In the genomic region with DNA sequence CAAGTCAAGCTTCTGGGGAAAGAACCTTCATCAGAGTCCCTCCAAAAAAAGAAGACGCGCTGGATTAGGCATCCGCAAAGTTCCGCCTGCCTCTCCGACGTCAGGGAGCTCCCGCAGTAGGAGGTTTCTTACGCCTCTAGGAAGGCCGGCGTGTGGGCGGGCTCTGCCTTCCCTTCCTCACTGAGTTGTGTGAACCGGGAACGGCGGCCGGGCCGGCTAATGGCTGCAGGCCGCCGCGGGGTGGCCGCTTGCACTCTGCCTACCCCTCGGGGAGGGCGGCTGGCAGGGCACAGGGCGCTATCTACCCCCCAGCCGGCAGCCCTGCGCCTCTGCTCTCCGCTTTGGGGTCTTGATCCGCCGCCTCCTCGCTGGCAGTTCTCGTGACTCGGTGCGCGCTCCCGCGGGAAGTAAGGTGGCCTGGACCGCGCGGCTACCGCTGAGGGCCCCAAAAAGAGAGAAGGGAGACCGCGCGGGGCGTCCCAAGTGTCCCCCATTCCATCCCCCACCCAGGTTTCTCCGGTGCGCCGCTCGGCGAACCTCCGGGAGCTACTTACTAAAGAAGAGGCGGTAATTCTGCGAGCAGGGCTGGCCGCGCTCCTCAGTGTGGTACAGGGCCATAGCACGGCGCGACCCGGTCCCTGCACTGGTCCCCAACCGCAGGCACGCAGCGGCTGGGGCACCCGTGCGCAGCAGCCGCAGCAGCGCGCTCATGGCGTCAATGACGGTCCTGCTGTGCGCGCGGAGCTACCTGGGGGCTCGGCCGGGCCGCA, we compare ENCODE assay signal across 9 cellular contexts. TPM values are rescaled to one million over a fixed set of nuclear protein-coding genes. Genes with fewer than 3 reads are reported as not detected.
A peak's percentile ranks its signal among the peaks of the same experiment; 100 is the strongest.
DNase-seq lines count a peak whose midpoint lies in the region; ATAC-seq, FAIRE-seq and TF ChIP-seq lines count a peak whose summit lies in the region.
"Had no signal": no experiment of that assay in that cellular context is flagged by ENCODE, and none has a peak within 500 bp of the region (broad histone marks: within the 10 kb centered on the region; RNA-seq: fewer than 3 reads in every experiment).

A gene (minus strand): TSS at position 723 of the 770 bp plus-strand sequence. CDS start 12 bp downstream, at position 711.

- DNase-seq in AG08396 (ENCODE audit: low spot score) (peak; percentile 82), NCI-H345 treated with DMSO at 0.1 percent for 48 hours (lab: John Stamatoyannopoulos, UW; ENCODE audit: unreplicated experiment) (peak; percentile 69), cerebellar nuclear complex (lab: John Stamatoyannopoulos, UW) (peak; percentile 2 to 23), kidney (peak; percentile 96)
- DNase-seq in activated CD4-positive, alpha-beta T cell treated with anti-CD3 and anti-CD28 coated beads for 1 hour = peak; percentile 73
- peak; percentile 54 to 59 for DNase-seq in stimulated activated CD4-positive, alpha-beta T cell treated with anti-CD3 and anti-CD28 coated beads, Interleukin-15, amount 100 ng/mL, for 1 hour (ENCODE audit: low read depth in 1 of 2, low spot score in 1 of 2)

- peak within 1 kb of the TSS; percentile 98 to 99 for H3K27ac ChIP-seq in kidney (ENCODE audit: low read depth in 2 of 2, low read length in 2 of 2)

- peak; percentile 71 for ATAC-seq in GM18873 (IDR thresholded peaks at IDR 0.05; ENCODE audit: low FRiP score, unreplicated experiment)
- ATAC-seq in HG03135 (IDR thresholded peaks at IDR 0.05; ENCODE audit: unreplicated experiment) = peak; percentile 88

- H3K4me3 ChIP-seq in kidney (ENCODE audit: low read length in 2 of 2) = peak within 1 kb of the TSS; percentile 89 to 93

- H3K36me3 ChIP-seq in kidney (ENCODE audit: control insufficient read depth in 1 of 2, insufficient read depth in 2 of 2, low read length in 2 of 2) = no peaks in the 10 kb centered on the region

- peak within 1 kb of the TSS; percentile 98 to 99 for H3K9ac ChIP-seq in kidney (ENCODE audit: low read length in 2 of 2)

- H3K4me1 ChIP-seq in kidney (ENCODE audit: control insufficient read depth in 1 of 2, insufficient read depth in 1 of 2, low read depth in 1 of 2, low read length in 2 of 2) = peaks cover 6 to 14% of the 10 kb centered on the region in 2 donors

- no peak for TF ChIP-seq CTCF in kidney (IDR thresholded peaks at IDR 0.05; ENCODE audit: borderline replicate concordance, extremely low read depth, insufficient read depth)

- FAIRE-seq in kidney (lab: Jason Lieb, UNC) = no peak
- FAIRE-seq: colon had no signal

- H3K9me3 ChIP-seq in kidney (ENCODE audit: control insufficient read depth in 1 of 2, low read length in 2 of 2) = no peaks in the 10 kb centered on the region

- intact Hi-C loops in kidney (cut with DNase I) = loop anchor here (5.0 kb wide), 1 partner anchor 331 kb away; no protein-coding TSS in a partner anchor

RNA-seq across cellular contexts. Expression of the gene that starts here (rescaled TPM):
- total RNA-seq in kidney = 84.9 TPM
- 193 TPM for polyA plus RNA-seq in kidney (ENCODE audit: insufficient read depth, low read depth, low replicate concordance)

Comparison
In these comparisons a context has a peak if more than half of its experiments do, and no peak if none do; other contexts are left out.
1. Peak in every context shown above with its lines: DNase-seq, ATAC-seq, H3K4me3 ChIP-seq and H3K27ac ChIP-seq.
2. DNase-seq: peak in every context shown above with its lines; median percentile 96 in kidney; 82 in AG08396; 73 in activated CD4-positive, alpha-beta T cell treated with anti-CD3 and anti-CD28 coated beads for 1 hour; 69 in NCI-H345 treated with DMSO at 0.1 percent for 48 hours; 56 in stimulated activated CD4-positive, alpha-beta T cell treated with anti-CD3 and anti-CD28 coated beads, Interleukin-15, amount 100 ng/mL, for 1 hour; 12 in cerebellar nuclear complex.